In genomic region chr4:112882286-112882685, GRCh38 we compare ENCODE assay signal across 21 cellular contexts.
DNase-seq lines count a peak whose midpoint lies in the region; ATAC-seq and TF ChIP-seq lines count a peak whose summit lies in the region.
"Had no signal": no experiment of that assay in that cellular context is flagged by ENCODE, and none has a peak within 500 bp of the region (broad histone marks: within the 10 kb centered on the region; RNA-seq: fewer than 3 reads in every experiment).

No MANE protein-coding gene starts in this region.

- no peak overlapping the region for H2BK5ac ChIP-seq in neuronal stem cell (ENCODE audit: low read length)

- no peak overlapping the region for H3K4ac ChIP-seq in neuronal stem cell (ENCODE audit: low read length)

- H3K4me3 ChIP-seq in endodermal cell (ENCODE audit: low read length) = no peak overlapping the region
- no peak overlapping the region for H3K4me3 ChIP-seq in neuronal stem cell (ENCODE audit: low read length in 2 of 2)
- peak overlapping the region; percentile 26 for H3K4me3 ChIP-seq in upper lobe of right lung
- H3K4me3 ChIP-seq: esophagus squamous epithelium, lung, thyroid gland had no signal

- H3K27me3 ChIP-seq in endodermal cell (ENCODE audit: control insufficient read depth, insufficient read depth, low read length, poor library complexity, severe bottlenecking) (no peaks in the 10 kb centered on the region), neuronal stem cell (ENCODE audit: control insufficient read depth in 3 of 3, insufficient read depth in 3 of 3, low read depth in 1 of 3, low read length in 3 of 3) (no peaks in the 10 kb centered on the region), upper lobe of right lung (no peaks in the 10 kb centered on the region)
- H3K27me3 ChIP-seq: esophagus squamous epithelium, thyroid gland had no signal

- no peaks in the 10 kb centered on the region for H3K9me3 ChIP-seq in endodermal cell (ENCODE audit: control insufficient read depth, low read length)
- no peaks in the 10 kb centered on the region for H3K9me3 ChIP-seq in neuronal stem cell (replicated peaks in 1 of 2; ENCODE audit: control insufficient read depth in 2 of 2, insufficient read depth in 1 of 2, low read depth in 1 of 2, low read length in 2 of 2)
- no peaks in the 10 kb centered on the region for H3K9me3 ChIP-seq in upper lobe of right lung
- H3K9me3 ChIP-seq: esophagus squamous epithelium, thyroid gland had no signal

- ATAC-seq in upper lobe of right lung (no peak), HG02623 (IDR thresholded peaks at IDR 0.05; ENCODE audit: unreplicated experiment) (no peak)
- ATAC-seq: T-cell had no signal

- DNase-seq in NCI-H446 treated with DMSO at 0.1 percent for 48 hours (lab: John Stamatoyannopoulos, UW) = peak; percentile 44
- no peak for DNase-seq in endodermal cell
- no peak for DNase-seq in neuronal stem cell (ENCODE audit: low spot score)
- DNase-seq in upper lobe of right lung = no peak
- DNase-seq in NCI-H748 treated with DMSO at 0.1 percent for 48 hours (lab: John Stamatoyannopoulos, UW) = no peak
- DNase-seq in AG08396 (ENCODE audit: low spot score) = no peak
- DNase-seq: activated CD4-positive, alpha-beta T cell treated with anti-CD3 and anti-CD28 coated beads, Interleukin-2, amount 50 U/mL, for 4 hours; activated T-cell treated with anti-CD3 and anti-CD28 coated beads for 4 hours; COR-L47; effector memory CD4-positive, alpha-beta T cell; EL; esophagus squamous epithelium; NCI-H1105; NCI-H526 treated with DMSO at 0.1 percent for 48 hours; SHP77; T-cell; thyroid gland had no signal

- H3K4me1 ChIP-seq in endodermal cell (ENCODE audit: control insufficient read depth, insufficient read depth, low read length) (no peaks in the 10 kb centered on the region), neuronal stem cell (ENCODE audit: control insufficient read depth in 2 of 2, insufficient read depth in 1 of 2, low read depth in 1 of 2, low read length in 2 of 2) (peaks cover 0 to 13% of the 10 kb centered on the region in 2 donors), upper lobe of right lung (no peaks in the 10 kb centered on the region)
- H3K4me1 ChIP-seq: esophagus squamous epithelium, thyroid gland had no signal

- H3K4me2 ChIP-seq in neuronal stem cell (ENCODE audit: insufficient read depth, low read length, poor library complexity, severe bottlenecking) = no peak overlapping the region

- H3K27ac ChIP-seq in endodermal cell (ENCODE audit: low read depth, low read length) (no peak overlapping the region), neuronal stem cell (replicated peaks; ENCODE audit: low read length) (no peak overlapping the region), upper lobe of right lung (no peak overlapping the region)
- H3K27ac ChIP-seq: esophagus squamous epithelium, thyroid gland had no signal

- no peak overlapping the region for H4K8ac ChIP-seq in neuronal stem cell (ENCODE audit: low read depth, low read length)

- intact Hi-C loops in upper lobe of right lung (cut with DNase I) = no loop called here

- peaks cover 20% of the 10 kb centered on the region for H3K4me1 Mint-ChIP-seq in endodermal cell
- H3K4me1 Mint-ChIP-seq: B cell; central memory CD8-positive, alpha-beta T cell; T-cell had no signal

- no peak overlapping the region for H2BK15ac ChIP-seq in neuronal stem cell (ENCODE audit: low read length)

- no peak overlapping the region for H2BK120ac ChIP-seq in neuronal stem cell (ENCODE audit: low read depth, low read length)

- 80 to 93% methylated on average over 1 to 4 of the region's 4 CpGs for WGBS in endodermal cell (ENCODE audit: insufficient coverage in 1 of 2, insufficient read length in 1 of 2), 2 experiments
- no CpG with 5 or more reads among the region's 4 CpGs for WGBS in neuronal stem cell (ENCODE audit: extremely low coverage in 2 of 2, insufficient read length in 2 of 2, insufficient replicate concordance in 1 of 2), 2 donors

- H3K27ac Mint-ChIP-seq in endodermal cell = peak overlapping the region; percentile 86
- H3K27ac Mint-ChIP-seq: B cell, T-cell had no signal

- peaks cover 3% of the 10 kb centered on the region for H3K36me3 ChIP-seq in endodermal cell (ENCODE audit: control insufficient read depth, insufficient read depth, low read length)
- H3K36me3 ChIP-seq in neuronal stem cell (replicated peaks in 1 of 2; ENCODE audit: control insufficient read depth in 2 of 2, insufficient read depth in 2 of 2, low read length in 2 of 2) = no peaks in the 10 kb centered on the region
- H3K36me3 ChIP-seq in upper lobe of right lung = no peaks in the 10 kb centered on the region
- H3K36me3 ChIP-seq: esophagus squamous epithelium, thyroid gland had no signal

- H3K23ac ChIP-seq in neuronal stem cell (ENCODE audit: low read depth, low read length, poor library complexity) = no peak overlapping the region

- no peaks in the 10 kb centered on the region for H3K27me3 Mint-ChIP-seq in endodermal cell (ENCODE audit: insufficient read depth)
- H3K27me3 Mint-ChIP-seq: B cell; central memory CD8-positive, alpha-beta T cell had no signal

- H2BK12ac ChIP-seq in neuronal stem cell (ENCODE audit: low read length) = no peak overlapping the region

- H3K36me3 Mint-ChIP-seq in endodermal cell (ENCODE audit: low read depth) = peaks cover 34% of the 10 kb centered on the region
- H3K36me3 Mint-ChIP-seq: T-cell had no signal

- peak overlapping the region; percentile 33 for H2AFZ ChIP-seq in neuronal stem cell (ENCODE audit: low read length)

- no peak overlapping the region for H3K4me3 Mint-ChIP-seq in endodermal cell
- H3K4me3 Mint-ChIP-seq: B cell; central memory CD8-positive, alpha-beta T cell; T-cell had no signal

- H3K79me1 ChIP-seq in neuronal stem cell (ENCODE audit: low read depth, low read length) = no peaks in the 10 kb centered on the region

- H2AK5ac ChIP-seq in neuronal stem cell (ENCODE audit: low read depth, low read length) = no peak overlapping the region

- H3K9ac ChIP-seq in endodermal cell (ENCODE audit: extremely low read depth, low read length, poor library complexity, severe bottlenecking) (no peak overlapping the region), neuronal stem cell (ENCODE audit: low read depth, low read length, poor library complexity) (no peak overlapping the region)

- H3K9me3 Mint-ChIP-seq in endodermal cell = no peaks in the 10 kb centered on the region
- H3K9me3 Mint-ChIP-seq: central memory CD8-positive, alpha-beta T cell; T-cell had no signal

- H4K91ac ChIP-seq in neuronal stem cell (ENCODE audit: low read depth, low read length, poor library complexity) = no peak overlapping the region

- TF ChIP-seq CTCF in endodermal cell (conservative IDR thresholded peaks at IDR 0.05) (no peak), upper lobe of right lung (IDR thresholded peaks at IDR 0.05) (no peak)

- no peak overlapping the region for H3K18ac ChIP-seq in neuronal stem cell (ENCODE audit: low read length)

- no peak overlapping the region for H3K14ac ChIP-seq in neuronal stem cell (ENCODE audit: low read length)
